In the genomic region with DNA sequence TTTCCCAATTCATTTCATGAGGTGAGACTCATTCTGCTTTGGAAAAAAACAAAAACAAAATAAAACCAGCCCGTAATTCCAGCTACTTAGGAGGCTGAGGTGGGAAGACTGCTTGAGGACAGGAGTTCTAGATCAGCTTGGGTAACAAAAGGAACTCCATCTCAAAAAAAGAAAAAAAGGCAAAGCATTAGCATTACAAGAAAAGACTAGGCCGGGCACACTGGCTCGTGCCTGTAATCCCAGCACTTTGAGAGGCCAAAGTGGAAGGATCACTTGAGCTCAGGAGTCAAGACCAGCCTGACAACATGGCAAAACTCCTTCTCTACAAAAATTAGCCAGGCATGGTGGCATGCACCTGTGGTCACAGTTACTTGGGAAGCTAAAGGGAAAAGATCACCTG, we compare ENCODE assay signal across 20 cellular contexts.
"Had no signal": no experiment of that assay in that cellular context is flagged by ENCODE, and none has a peak within 500 bp of the region (broad histone marks: within the 10 kb centered on the region; RNA-seq: fewer than 3 reads in every experiment).

No MANE protein-coding gene starts in this region.

- H3K4me1 ChIP-seq: breast epithelium, esophagus squamous epithelium, left lung, neural progenitor cell, parathyroid adenoma, right atrium auricular region, thyroid gland, vagina had no signal

- H3K4me3 ChIP-seq: breast epithelium, dorsolateral prefrontal cortex, esophagus squamous epithelium, left lung, neural progenitor cell, right atrium auricular region, skin epidermis, stomach, thyroid gland, vagina had no signal

- DNase-seq: activated CD4-positive, alpha-beta T cell treated with anti-CD3 and anti-CD28 coated beads for 36 hours; activated effector memory CD4-positive, alpha-beta T cell treated with anti-CD3 and anti-CD28 coated beads, Interleukin-2, amount 50 U/mL, for 16 hours; activated naive CD8-positive, alpha-beta T cell treated with anti-CD3 and anti-CD28 coated beads, Interleukin-2, amount 10 ng/mL, durations not matched to agents 7 days and 5 days; anterior cingulate cortex; dorsolateral prefrontal cortex; esophagus squamous epithelium; foreskin fibroblast; islet precursor cell; left lung; mesenchymal stem cell; stimulated activated CD4-positive, alpha-beta T cell treated with anti-CD3 and anti-CD28 coated beads, Interleukin-4, amount 100 ng/mL, for 4 hours; stomach; T1000; thyroid gland had no signal

- H3K9me3 ChIP-seq: breast epithelium, esophagus squamous epithelium, left lung, right atrium auricular region, stomach, thyroid gland, vagina had no signal

- H3K27ac Mint-ChIP-seq: activated naive CD8-positive, alpha-beta T cell treated with anti-CD3 and anti-CD28 coated beads, Interleukin-2, amount 10 ng/mL, durations not matched to agents 7 days and 5 days; neural progenitor cell had no signal

- H3K4me3 Mint-ChIP-seq: activated CD4-positive, alpha-beta T cell treated with anti-CD3 and anti-CD28 coated beads for 36 hours; activated naive CD8-positive, alpha-beta T cell treated with anti-CD3 and anti-CD28 coated beads, Interleukin-2, amount 10 ng/mL, durations not matched to agents 7 days and 5 days; neural progenitor cell had no signal

- H3K27me3 Mint-ChIP-seq: activated CD4-positive, alpha-beta T cell treated with anti-CD3 and anti-CD28 coated beads for 36 hours; activated naive CD8-positive, alpha-beta T cell treated with anti-CD3 and anti-CD28 coated beads, Interleukin-2, amount 10 ng/mL, durations not matched to agents 7 days and 5 days had no signal

- H3K27me3 ChIP-seq: breast epithelium, dorsolateral prefrontal cortex, esophagus squamous epithelium, left lung, neural progenitor cell, right atrium auricular region, stomach, thyroid gland, vagina had no signal

- H3K4me1 Mint-ChIP-seq: activated naive CD8-positive, alpha-beta T cell treated with anti-CD3 and anti-CD28 coated beads, Interleukin-2, amount 10 ng/mL, durations not matched to agents 7 days and 5 days; neural progenitor cell had no signal

- H3K27ac ChIP-seq: breast epithelium, dorsolateral prefrontal cortex, esophagus squamous epithelium, left lung, neural progenitor cell, parathyroid adenoma, right atrium auricular region, thyroid gland, vagina had no signal

- H3K9me3 Mint-ChIP-seq: activated naive CD8-positive, alpha-beta T cell treated with anti-CD3 and anti-CD28 coated beads, Interleukin-2, amount 10 ng/mL, durations not matched to agents 7 days and 5 days; neural progenitor cell had no signal

- ATAC-seq: activated CD4-positive, alpha-beta T cell treated with anti-CD3 and anti-CD28 coated beads for 36 hours; left lung had no signal
